In the genomic region with DNA sequence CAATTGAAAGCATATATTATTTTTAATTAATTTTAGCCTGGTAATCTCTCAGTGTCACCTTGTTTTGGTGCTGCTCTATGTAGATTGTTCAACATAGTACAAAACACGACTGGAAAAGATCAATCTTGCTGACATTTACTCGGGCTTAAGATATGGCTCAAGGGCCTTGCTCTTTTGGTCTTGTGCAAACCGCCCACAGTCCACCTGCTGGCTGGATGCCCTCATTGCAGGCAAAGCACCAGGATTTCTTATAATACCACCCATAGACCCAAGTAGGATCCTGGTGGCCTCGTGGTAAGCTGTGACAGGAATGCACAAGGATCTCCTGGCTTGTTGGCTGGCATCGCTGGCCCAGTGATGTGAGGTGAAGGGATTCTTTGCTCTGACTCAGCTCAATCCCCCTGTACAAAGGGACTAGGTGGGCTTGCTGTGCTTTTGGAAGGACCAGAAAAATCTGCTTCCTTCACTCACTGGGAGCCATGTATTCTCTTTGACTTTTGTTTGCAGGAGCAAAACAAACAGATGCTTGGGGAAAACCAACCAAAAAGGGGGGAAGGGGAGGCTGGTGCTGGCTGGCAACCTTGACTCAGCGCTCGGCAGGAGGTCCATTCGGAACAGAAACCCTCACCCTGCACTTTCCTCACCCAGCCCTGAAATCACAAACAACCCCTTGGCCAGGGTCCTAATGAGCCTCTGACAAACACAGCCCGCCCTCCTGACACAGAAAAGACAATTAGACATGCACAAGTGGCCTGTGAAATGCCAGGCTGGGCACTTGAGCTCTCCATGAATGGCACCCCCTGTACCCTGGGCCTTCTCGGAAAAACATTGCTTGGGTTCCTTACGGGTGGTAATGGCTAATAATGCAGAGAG, we compare ENCODE assay signal across 7 cellular contexts. TPM values are rescaled to one million over a fixed set of nuclear protein-coding genes. Genes with fewer than 3 reads are reported as not detected.
DNase-seq lines count a peak whose midpoint lies in the region; ATAC-seq and TF ChIP-seq lines count a peak whose summit lies in the region.

No MANE protein-coding gene starts in this region.

- BruUV-seq in mammary epithelial cell (replicated peaks; lab: Mats Ljungman, UMichigan), result no TSS peak

- ATAC-seq in GM23338 (peak; percentile 88), left lung (peak; percentile 72), GM21447 (IDR thresholded peaks at IDR 0.05; ENCODE audit: unreplicated experiment) (no peak)

- H4K20me1 ChIP-seq in GM23338 (replicated peaks; ENCODE audit: insufficient read depth), result no peaks in the 10 kb centered on the region
- no peaks in the 10 kb centered on the region for H4K20me1 ChIP-seq in mammary epithelial cell (ENCODE audit: insufficient read depth, low read length)

- H3K27me3 Mint-ChIP-seq in GM23338 (ENCODE audit: insufficient read depth, low read depth, poor library complexity), result peaks cover 7% of the 10 kb centered on the region

- H3K4me3 Mint-ChIP-seq in GM23338, result no peak overlapping the region

- H3K27ac ChIP-seq in GM23338 (ENCODE audit: low read depth) (no peak overlapping the region), mammary epithelial cell (ENCODE audit: insufficient read depth, low read depth, low read length) (no peak overlapping the region), left lung (peak overlapping the region; percentile 2 to 40)

- intact Hi-C loops in mammary epithelial cell (cut with micrococcal nuclease), result loop anchor here (1.0 kb wide), 1 partner anchor 84 kb away; no protein-coding TSS in a partner anchor
- intact Hi-C loops in left lung (cut with DNase I), result no loop called here

- CTCF ChIA-PET in mammary epithelial cell (lab: Charles Lee; ENCODE audit: low non-redundant PET), result no interaction called here

- no peak overlapping the region for H3K9ac ChIP-seq in mammary epithelial cell (ENCODE audit: insufficient read depth, low read length)

- H3K4me2 ChIP-seq in GM23338 (no peak overlapping the region), mammary epithelial cell (ENCODE audit: insufficient read depth, low read depth, low read length) (no peak overlapping the region)

- in situ Hi-C loops in mammary epithelial cell (cut with MboI; ENCODE audit: low sequenced_read_pairs in 2 of 2), result no loop called here

- no peaks in the 10 kb centered on the region for H3F3A ChIP-seq in GM23338 (replicated peaks; ENCODE audit: low read depth)

- H3K36me3 ChIP-seq in GM23338 (ENCODE audit: insufficient read depth) (no peaks in the 10 kb centered on the region), mammary epithelial cell (ENCODE audit: insufficient read depth, low read length) (no peaks in the 10 kb centered on the region), left lung (no peaks in the 10 kb centered on the region)

- H2AFZ ChIP-seq in GM23338, result peak overlapping the region; percentile 23; the same call in 1 of the 2 replicates
- H2AFZ ChIP-seq in mammary epithelial cell (ENCODE audit: low read depth, low read length), result no peak overlapping the region

- no peaks in the 10 kb centered on the region; the same call in 2 of the 3 replicates for H3K36me3 Mint-ChIP-seq in GM23338 (ENCODE audit: low read depth)

- H3K4me1 ChIP-seq in GM23338 (ENCODE audit: insufficient read depth), result peaks cover 5% of the 10 kb centered on the region; the same call in 1 of the 2 replicates
- no peaks in the 10 kb centered on the region for H3K4me1 ChIP-seq in mammary epithelial cell (ENCODE audit: insufficient read depth, low read length)
- peaks cover 2 to 6% of the 10 kb centered on the region in 2 donors for H3K4me1 ChIP-seq in left lung

- peaks cover 11% of the 10 kb centered on the region; the same call in 2 of the 3 replicates for H3K4me1 Mint-ChIP-seq in GM23338

- H3K9me3 Mint-ChIP-seq in GM23338, result peaks cover 8% of the 10 kb centered on the region; the same call in 2 of the 3 replicates

- H3K79me2 ChIP-seq in GM23338 (replicated peaks; ENCODE audit: insufficient read depth) (no peaks in the 10 kb centered on the region), mammary epithelial cell (ENCODE audit: insufficient read depth, low read length) (no peaks in the 10 kb centered on the region)

- H3K4me3 ChIP-seq in GM23338, result no peak overlapping the region
- H3K4me3 ChIP-seq in WI38 (ENCODE audit: low read depth, low read length), result no peak overlapping the region
- no peak overlapping the region for H3K4me3 ChIP-seq in mammary epithelial cell (replicated peaks in 1 of 3; ENCODE audit: insufficient read depth in 1 of 3, low read depth in 2 of 3, low read length in 3 of 3)
- H3K4me3 ChIP-seq in left lung, result no peak overlapping the region

- dilution Hi-C loops in mammary epithelial cell (cut with HindIII; ENCODE audit: low sequenced_read_pairs), result loop anchor here (5.0 kb wide), 1 partner anchor 68 kb away; no protein-coding TSS in a partner anchor

- no peaks in the 10 kb centered on the region for H3K9me3 ChIP-seq in mammary epithelial cell (replicated peaks; ENCODE audit: insufficient read depth, low read length)
- H3K9me3 ChIP-seq in left lung, result no peaks in the 10 kb centered on the region

- H3K27me3 ChIP-seq in GM23338 (ENCODE audit: insufficient read depth) (no peaks in the 10 kb centered on the region), mammary epithelial cell (ENCODE audit: insufficient read depth, low read length) (no peaks in the 10 kb centered on the region), left lung (no peaks in the 10 kb centered on the region)

- no peaks in the 10 kb centered on the region for H3K9me2 ChIP-seq in GM23338 (ENCODE audit: insufficient read depth)

- 0 out of 2 replicates have a peak overlapping the region, but pooled peaks have one; percentile 78 for H3K27ac Mint-ChIP-seq in GM23338

- WGBS in mammary epithelial cell (ENCODE audit: low coverage, missing lambda C conversion rate), result 63% methylated on average over 11 of the region's 11 CpGs

- peak; percentile 70 for TF ChIP-seq CTCF in GM23338 (conservative IDR thresholded peaks at IDR 0.05; ENCODE audit: low read depth in 2 of 2)
- TF ChIP-seq CTCF in WI38 (IDR thresholded peaks at IDR 0.05; ENCODE audit: low read depth, low read length), result peak; percentile 39; the same call in 1 of the 2 replicates
- TF ChIP-seq CTCF in mammary epithelial cell (conservative IDR thresholded peaks at IDR 0.05 in 1 of 2, IDR thresholded peaks at IDR 0.05 in 1 of 2; ENCODE audit: extremely low read depth in 1 of 2, insufficient read depth in 1 of 2, low read depth in 1 of 2, low read length in 2 of 2), result peak; percentile 70 to 82
- peak; percentile 41 to 62 for TF ChIP-seq CTCF in left lung (IDR thresholded peaks at IDR 0.05)

- peak; percentile 90 for DNase-seq in GM23338 (ENCODE audit: low spot score)
- DNase-seq in NCI-H2171 (lab: John Stamatoyannopoulos, UW), result peak; percentile 15
- peak; percentile 23 for DNase-seq in mammary epithelial cell
- DNase-seq in left lung, result peak; percentile 53 to 86
- peak; percentile 59 for DNase-seq in stimulated activated CD8-positive, alpha-beta memory T cell treated with anti-CD3 and anti-CD28 coated beads, Interleukin-15, amount 100 ng/mL, for 1 hour (ENCODE audit: low read depth)

TF ChIP-seq in GM23338, 12 proteins besides CTCF, POLR2A, EP300 and RAD21 (continues in another document):
- TF ChIP-seq JUNB (IDR thresholded peaks at IDR 0.05; ENCODE audit: unreplicated experiment), result no peak
- TF ChIP-seq, protein P1, sequence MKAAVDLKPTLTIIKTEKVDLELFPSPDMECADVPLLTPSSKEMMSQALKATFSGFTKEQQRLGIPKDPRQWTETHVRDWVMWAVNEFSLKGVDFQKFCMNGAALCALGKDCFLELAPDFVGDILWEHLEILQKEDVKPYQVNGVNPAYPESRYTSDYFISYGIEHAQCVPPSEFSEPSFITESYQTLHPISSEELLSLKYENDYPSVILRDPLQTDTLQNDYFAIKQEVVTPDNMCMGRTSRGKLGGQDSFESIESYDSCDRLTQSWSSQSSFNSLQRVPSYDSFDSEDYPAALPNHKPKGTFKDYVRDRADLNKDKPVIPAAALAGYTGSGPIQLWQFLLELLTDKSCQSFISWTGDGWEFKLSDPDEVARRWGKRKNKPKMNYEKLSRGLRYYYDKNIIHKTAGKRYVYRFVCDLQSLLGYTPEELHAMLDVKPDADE (IDR thresholded peaks at IDR 0.05), result no peak
- TF ChIP-seq, protein P2, sequence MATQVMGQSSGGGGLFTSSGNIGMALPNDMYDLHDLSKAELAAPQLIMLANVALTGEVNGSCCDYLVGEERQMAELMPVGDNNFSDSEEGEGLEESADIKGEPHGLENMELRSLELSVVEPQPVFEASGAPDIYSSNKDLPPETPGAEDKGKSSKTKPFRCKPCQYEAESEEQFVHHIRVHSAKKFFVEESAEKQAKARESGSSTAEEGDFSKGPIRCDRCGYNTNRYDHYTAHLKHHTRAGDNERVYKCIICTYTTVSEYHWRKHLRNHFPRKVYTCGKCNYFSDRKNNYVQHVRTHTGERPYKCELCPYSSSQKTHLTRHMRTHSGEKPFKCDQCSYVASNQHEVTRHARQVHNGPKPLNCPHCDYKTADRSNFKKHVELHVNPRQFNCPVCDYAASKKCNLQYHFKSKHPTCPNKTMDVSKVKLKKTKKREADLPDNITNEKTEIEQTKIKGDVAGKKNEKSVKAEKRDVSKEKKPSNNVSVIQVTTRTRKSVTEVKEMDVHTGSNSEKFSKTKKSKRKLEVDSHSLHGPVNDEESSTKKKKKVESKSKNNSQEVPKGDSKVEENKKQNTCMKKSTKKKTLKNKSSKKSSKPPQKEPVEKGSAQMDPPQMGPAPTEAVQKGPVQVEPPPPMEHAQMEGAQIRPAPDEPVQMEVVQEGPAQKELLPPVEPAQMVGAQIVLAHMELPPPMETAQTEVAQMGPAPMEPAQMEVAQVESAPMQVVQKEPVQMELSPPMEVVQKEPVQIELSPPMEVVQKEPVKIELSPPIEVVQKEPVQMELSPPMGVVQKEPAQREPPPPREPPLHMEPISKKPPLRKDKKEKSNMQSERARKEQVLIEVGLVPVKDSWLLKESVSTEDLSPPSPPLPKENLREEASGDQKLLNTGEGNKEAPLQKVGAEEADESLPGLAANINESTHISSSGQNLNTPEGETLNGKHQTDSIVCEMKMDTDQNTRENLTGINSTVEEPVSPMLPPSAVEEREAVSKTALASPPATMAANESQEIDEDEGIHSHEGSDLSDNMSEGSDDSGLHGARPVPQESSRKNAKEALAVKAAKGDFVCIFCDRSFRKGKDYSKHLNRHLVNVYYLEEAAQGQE (IDR thresholded peaks at IDR 0.05; ENCODE audit: unreplicated experiment), result no peak
- no peak for TF ChIP-seq STAT1 (IDR thresholded peaks at IDR 0.05; ENCODE audit: unreplicated experiment)
- TF ChIP-seq POLR2AphosphoS5 (IDR thresholded peaks at IDR 0.05; ENCODE audit: low read depth), result no peak
- no peak for TF ChIP-seq EZH2phosphoT487 (IDR thresholded peaks at IDR 0.05; ENCODE audit: unreplicated experiment)

RNA-seq across cellular contexts. Expression of a gene that starts 36.6 kb away (rescaled TPM):
- total RNA-seq in GM23338 (2014; rRNA removed; shearing (Covaris generic)), result 19.9 and 27.0 TPM in 2 replicates
- polyA plus RNA-seq in GM23338 (2016; fragmentation: Nextera tagmentation; extraction: Ambion mirVana) (14.0 and 17.3 TPM in 2 replicates), mammary epithelial cell (13.6 TPM)
- total RNA-seq in mammary epithelial cell (10 to 100 TPM; 13.9 to 18.8 TPM), left lung (10 to 100 TPM; 11.5 to 12.3 TPM)
- polyA minus RNA-seq in mammary epithelial cell, result 4.2 TPM

RNA-seq across cellular contexts. Expression of a gene that starts 56.0 kb away (rescaled TPM):
- 1.4 and 3.7 TPM in 2 replicates for total RNA-seq in GM23338 (2014; rRNA removed; shearing (Covaris generic))
- 3.6 and 3.9 TPM in 2 replicates for polyA plus RNA-seq in GM23338 (2016; fragmentation: Nextera tagmentation; extraction: Ambion mirVana)
- 1 to 10 TPM in 1 of 2 donors, not detected in 1; 1.8 TPM for total RNA-seq in mammary epithelial cell
- polyA plus RNA-seq in mammary epithelial cell, result not detected
- polyA minus RNA-seq in mammary epithelial cell, result not detected
- total RNA-seq in left lung, result 10 to 100 TPM; 11.2 to 14.2 TPM

Comparison
In these comparisons a context has a peak if more than half of its experiments do, and no peak if none do; other contexts are left out.
1. DNase-seq: peak in every context shown above with its lines; median percentile 90 in GM23338; 70 in left lung; 59 in stimulated activated CD8-positive, alpha-beta memory T cell treated with anti-CD3 and anti-CD28 coated beads, Interleukin-15, amount 100 ng/mL, for 1 hour; 23 in mammary epithelial cell; 15 in NCI-H2171.
2. H3K27ac ChIP-seq: peak in left lung (2 of 2); none in GM23338 (single experiment) and mammary epithelial cell (single experiment).
3. Peak in every context shown above with its lines, with median percentiles within 50 percentile points of each other: CTCF ChIP-seq.